Comparison of ENCODE assay signal across 8 cellular contexts in the genomic region with DNA sequence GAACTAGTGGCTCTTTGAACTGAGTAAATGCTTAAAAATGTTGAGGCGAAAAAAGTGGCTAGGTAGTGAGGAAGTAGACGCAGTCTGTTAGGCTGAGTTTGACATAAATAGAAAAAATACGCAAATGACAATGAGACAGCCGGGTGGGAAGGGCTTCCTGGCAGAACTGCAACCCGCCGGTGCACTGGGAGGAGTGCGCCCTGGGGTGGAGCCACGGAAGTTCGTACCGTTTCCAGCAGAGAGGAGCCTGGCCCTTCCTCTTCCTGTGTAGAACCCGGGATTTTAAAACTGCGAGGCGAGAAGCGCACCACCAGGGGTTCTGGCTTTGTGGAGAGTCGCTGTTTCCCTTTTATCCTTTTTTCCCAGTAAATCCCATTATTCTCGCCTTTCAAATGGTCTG.
DNase-seq lines count a peak whose midpoint lies in the region; ATAC-seq and TF ChIP-seq lines count a peak whose summit lies in the region.

No MANE protein-coding gene starts in this region.

- peak; percentile 80 for ATAC-seq in GM21390 (IDR thresholded peaks at IDR 0.05; ENCODE audit: unreplicated experiment)
- peak; percentile 85 for ATAC-seq in HG03565 (IDR thresholded peaks at IDR 0.05; ENCODE audit: unreplicated experiment)
- peak; percentile 55 for ATAC-seq in Right ventricle myocardium superior (ENCODE audit: poor library complexity)
- no peak for ATAC-seq in HG03457 (IDR thresholded peaks at IDR 0.05; ENCODE audit: unreplicated experiment)

- DNase-seq in Right ventricle myocardium superior, result peak; percentile 62
- DNase-seq in NCI-H526 treated with DMSO at 0.1 percent for 48 hours (lab: John Stamatoyannopoulos, UW), result no peak
- DNase-seq in GM03348 (ENCODE audit: low spot score), result no peak
- no peak for DNase-seq in NCI-H345 (lab: John Stamatoyannopoulos, UW)

- peak; percentile 22; the same call in 1 of the 2 replicates for TF ChIP-seq CTCF in C4-2B (conservative IDR thresholded peaks at IDR 0.05)

- no peak overlapping the region for H3K27ac ChIP-seq in C4-2B

- intact Hi-C loops in Right ventricle myocardium superior (cut with DNase I), result no loop called here
